In genomic region chr19:45640849-45641273, GRCh38 we compare ENCODE assay signal across 1 cellular context.
A peak's percentile ranks its signal among the peaks of the same experiment; 100 is the strongest.
TF ChIP-seq lines count a peak whose summit lies in the region.

No MANE protein-coding gene starts in this region.

TF ChIP-seq in HepG2, 621 proteins besides CTCF, POLR2A, EP300 and RAD21 (continued from another document):
- TF ChIP-seq FOXP4 (CRISPR knock-in tag; IDR thresholded peaks at IDR 0.05) (peak; percentile 22; the same call in 1 of the 2 replicates), SPEN (CRISPR knock-in tag; IDR thresholded peaks at IDR 0.05; ENCODE audit: low read depth) (no peak), ZNF512 (CRISPR knock-in tag; IDR thresholded peaks at IDR 0.05) (peak; percentile 17; the same call in 1 of the 2 replicates), XBP1 (CRISPR knock-in tag; IDR thresholded peaks at IDR 0.05) (no peak), PHF5A (CRISPR knock-in tag; IDR thresholded peaks at IDR 0.05; ENCODE audit: low read depth, unreplicated experiment) (no peak), ZNF609 (CRISPR knock-in tag; IDR thresholded peaks at IDR 0.05; ENCODE audit: borderline replicate concordance) (no peak), ELF1 (CRISPR knock-in tag; IDR thresholded peaks at IDR 0.05) (no peak), RERE (CRISPR knock-in tag; IDR thresholded peaks at IDR 0.05; ENCODE audit: low read depth) (no peak), FOXC1 (CRISPR knock-in tag; IDR thresholded peaks at IDR 0.05; ENCODE audit: borderline replicate concordance) (no peak), SKI (IDR thresholded peaks at IDR 0.05; ENCODE audit: partially characterized antibody) (no peak), ARID4A (CRISPR knock-in tag; IDR thresholded peaks at IDR 0.05; ENCODE audit: borderline replicate concordance) (peak; percentile 2; the same call in 1 of the 2 replicates), TAF15 (IDR thresholded peaks at IDR 0.05; ENCODE audit: low read depth, low read length, poor library complexity, severe bottlenecking) (no peak), ARHGAP35 (CRISPR knock-in tag; IDR thresholded peaks at IDR 0.05; ENCODE audit: borderline replicate concordance) (no peak), RARG (CRISPR knock-in tag; IDR thresholded peaks at IDR 0.05; ENCODE audit: low read depth) (no peak), ETV5 (CRISPR knock-in tag; IDR thresholded peaks at IDR 0.05; ENCODE audit: borderline replicate concordance) (no peak)
